In the genomic region with DNA sequence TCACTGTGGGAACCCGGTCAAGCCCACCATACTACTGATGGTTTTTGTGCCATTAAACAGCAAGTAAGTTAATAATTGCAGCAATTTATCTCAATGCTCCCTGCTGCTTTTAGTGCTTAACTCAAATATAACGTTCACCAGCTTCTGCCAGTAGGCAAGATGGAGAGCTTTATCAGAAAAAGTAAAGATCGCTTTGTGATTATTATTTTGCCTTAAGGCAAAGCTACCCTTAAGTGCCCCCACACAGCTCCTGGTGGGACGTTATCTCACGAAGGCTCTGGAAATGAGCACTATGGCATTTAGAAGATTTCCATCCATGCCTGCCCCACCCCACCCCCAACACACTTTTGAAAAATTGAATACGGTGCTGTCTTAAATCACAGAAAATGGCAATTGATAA, we compare ENCODE assay signal across 25 cellular contexts. TPM values are rescaled to one million over a fixed set of nuclear protein-coding genes. Genes with fewer than 3 reads are reported as not detected.
"Had no signal": no experiment of that assay in that cellular context is flagged by ENCODE, and none has a peak within 500 bp of the region (broad histone marks: within the 10 kb centered on the region; RNA-seq: fewer than 3 reads in every experiment).

No MANE protein-coding gene starts in this region.

- DNase-seq: colonic mucosa; cortex of kidney; dermis blood vessel endothelial cell; dorsolateral prefrontal cortex; effector CD4-positive, alpha-beta T cell; effector CD8-positive, alpha-beta T cell; effector memory CD4-positive, alpha-beta T cell; effector memory CD8-positive, alpha-beta T cell; endodermal cell; erythroblast; esophagus squamous epithelium; foreskin fibroblast; foreskin keratinocyte; foreskin melanocyte; gastrocnemius medialis; glutamatergic neuron; head of caudate nucleus; heart left ventricle; heart right ventricle had no signal

- H3K9me3 ChIP-seq: colonic mucosa, esophagus muscularis mucosa, esophagus squamous epithelium, gastrocnemius medialis, gastroesophageal sphincter, heart left ventricle, heart right ventricle had no signal

- H3K36me3 ChIP-seq: colonic mucosa, esophagus muscularis mucosa, esophagus squamous epithelium, gastrocnemius medialis, gastroesophageal sphincter, heart left ventricle, heart right ventricle had no signal

- H3K79me2 ChIP-seq: hepatocyte had no signal

- H3K27me3 ChIP-seq: colonic mucosa, dorsolateral prefrontal cortex, esophagus muscularis mucosa, esophagus squamous epithelium, foreskin keratinocyte, gastrocnemius medialis, gastroesophageal sphincter, heart right ventricle had no signal

- H3K27ac ChIP-seq: colonic mucosa, coronary artery, dorsolateral prefrontal cortex, epithelial cell of prostate, esophagus muscularis mucosa, esophagus squamous epithelium, foreskin keratinocyte, gastrocnemius medialis, gastroesophageal sphincter, heart left ventricle, heart right ventricle, hepatocyte had no signal

- H3K4me3 ChIP-seq: colonic mucosa, coronary artery, dorsolateral prefrontal cortex, esophagus muscularis mucosa, esophagus squamous epithelium, gastrocnemius medialis, gastroesophageal sphincter, heart left ventricle, heart right ventricle, hepatocyte had no signal

- H3K4me1 ChIP-seq: colonic mucosa, esophagus squamous epithelium, foreskin keratinocyte, gastrocnemius medialis, gastroesophageal sphincter had no signal

- ATAC-seq: effector memory CD8-positive, alpha-beta T cell; esophagus mucosa; foreskin keratinocyte; gastrocnemius medialis; gastroesophageal sphincter; heart left ventricle; heart right ventricle had no signal

- H2AFZ ChIP-seq: hepatocyte had no signal

- H3K4me2 ChIP-seq: hepatocyte had no signal

RNA-seq across cellular contexts. Expression of a gene that starts 59.4 kb away (rescaled TPM):
- polyA plus RNA-seq: foreskin keratinocyte had no signal
